ENCODE assay signal across 1 cellular context in genomic region chr21:14842641-14843040, GRCh38.
TF ChIP-seq lines count a peak whose summit lies in the region.

No MANE protein-coding gene starts in this region.

TF ChIP-seq in IMR-90, 13 proteins besides CTCF, POLR2A, EP300 and RAD21 (continued from another document):
- TF ChIP-seq ELK1 (IDR thresholded peaks at IDR 0.05; ENCODE audit: borderline replicate concordance, low read depth, low read length): no peak
TF ChIP-seq in IMR-90: peak in this region for 0.
